In genomic region chr2:20227894-20228505, GRCh38 we compare ENCODE assay signal across 1 cellular context.
TF ChIP-seq lines count a peak whose summit lies in the region.

No MANE protein-coding gene starts in this region.

TF ChIP-seq in GM23338, 12 proteins besides CTCF, POLR2A, EP300 and RAD21 (continued from another document):
- TF ChIP-seq ZNF462 (CRISPR knock-in tag; IDR thresholded peaks at IDR 0.05) (no peak), STAT1 (IDR thresholded peaks at IDR 0.05; ENCODE audit: unreplicated experiment) (no peak), POLR2AphosphoS5 (IDR thresholded peaks at IDR 0.05; ENCODE audit: low read depth) (no peak), ZNF114 (CRISPR knock-in tag; IDR thresholded peaks at IDR 0.05) (no peak)
